4 cellular contexts compared by ENCODE assay signal in genomic region chr22:18896038-18896657, GRCh38. TPM values are rescaled to one million over a fixed set of nuclear protein-coding genes. Genes with fewer than 3 reads are reported as not detected.
"Had no signal": no experiment of that assay in that cellular context is flagged by ENCODE, and none has a peak within 500 bp of the region (broad histone marks: within the 10 kb centered on the region; RNA-seq: fewer than 3 reads in every experiment).

No MANE protein-coding gene starts in this region.

RNA-seq across cellular contexts. Expression of gene PRODH, which starts 39.9 kb away (rescaled TPM):
- total RNA-seq: activated B cell treated with CpG ODN at 0.5 μM for 24 hours; activated naive CD8-positive, alpha-beta T cell treated with anti-CD3 and anti-CD28 coated beads for 36 hours; dermis microvascular lymphatic vessel endothelial cell; natural killer cell had no signal
